8 cellular contexts compared by ENCODE assay signal in genomic region chr3:50154840-50155490, GRCh38. TPM values are rescaled to one million over a fixed set of nuclear protein-coding genes. Genes with fewer than 3 reads are reported as not detected.
A peak's percentile ranks its signal among the peaks of the same experiment; 100 is the strongest.
DNase-seq lines count a peak whose midpoint lies in the region; ATAC-seq, FAIRE-seq and TF ChIP-seq lines count a peak whose summit lies in the region.

SEMA3F (plus strand) TSS chr3:50155324; CDS start chr3:50159623, 4,299 bp downstream.

- peaks cover 13% of the 10 kb centered on the region for H3K4me1 Mint-ChIP-seq in astrocyte (ENCODE audit: low read depth, unreplicated experiment)

- H2AFZ ChIP-seq in astrocyte (ENCODE audit: low read depth, low read length): peak within 1 kb of the TSS; percentile 60

- no peaks in the 10 kb centered on the region for H3K36me3 Mint-ChIP-seq in astrocyte (ENCODE audit: low read depth, unreplicated experiment)

- H3K36me3 ChIP-seq in astrocyte (ENCODE audit: insufficient read depth, low read length): no peaks in the 10 kb centered on the region

- H3K79me2 ChIP-seq in astrocyte (ENCODE audit: insufficient read depth, low read length): no peaks in the 10 kb centered on the region

- peaks cover 9% of the 10 kb centered on the region for H3K27me3 ChIP-seq in astrocyte (ENCODE audit: insufficient read depth, low read length)

- ATAC-seq in GM19043 (IDR thresholded peaks at IDR 0.05; ENCODE audit: low read depth, unreplicated experiment) (peak; percentile 56), HG03571 (IDR thresholded peaks at IDR 0.05; ENCODE audit: unreplicated experiment) (peak; percentile 51)

- no peak within 1 kb of the TSS for H3K27ac Mint-ChIP-seq in astrocyte (ENCODE audit: unreplicated experiment)

- H3K4me3 ChIP-seq in astrocyte (ENCODE audit: insufficient read depth, low read depth, low read length) (peak within 1 kb of the TSS; percentile 52), skeletal muscle cell (ENCODE audit: low read depth, low read length) (peak within 1 kb of the TSS; percentile 49)

- H3K27ac ChIP-seq in astrocyte (ENCODE audit: low read depth, low read length): no peak within 1 kb of the TSS

- H3K4me1 ChIP-seq in astrocyte (ENCODE audit: insufficient read depth, low read length): peaks cover 15% of the 10 kb centered on the region

- H3K4me2 ChIP-seq in astrocyte (ENCODE audit: low read length): peak within 1 kb of the TSS; percentile 86

- DNase-seq in AML-193 (lab: John Stamatoyannopoulos, UW) (peak; percentile 33 to 40), T follicular helper cell (ENCODE audit: low read depth) (peak; percentile 57), astrocyte (ENCODE audit: low read depth) (peak; percentile 51), hepatic stellate cell (ENCODE audit: low spot score) (peak; percentile 90), skeletal muscle cell (ENCODE audit: low read depth) (no peak), hippocampal formation (lab: John Stamatoyannopoulos, UW) (no peak)

- H3K9ac ChIP-seq in astrocyte (ENCODE audit: low read length): peak within 1 kb of the TSS; percentile 62

- peaks cover 2% of the 10 kb centered on the region for H3K9me3 Mint-ChIP-seq in astrocyte (ENCODE audit: unreplicated experiment)

- no peak for TF ChIP-seq CTCF in astrocyte (IDR thresholded peaks at IDR 0.05; ENCODE audit: insufficient read depth, low read depth, low read length)

- H4K20me1 ChIP-seq in astrocyte (ENCODE audit: insufficient read depth, low read length): no peaks in the 10 kb centered on the region

- FAIRE-seq in astrocyte (lab: Jason Lieb, UNC): no peak

- no peaks in the 10 kb centered on the region for H3K9me3 ChIP-seq in astrocyte (ENCODE audit: insufficient read depth, low read depth, low read length)

- peaks cover 48% of the 10 kb centered on the region for H3K27me3 Mint-ChIP-seq in astrocyte (ENCODE audit: low read depth, unreplicated experiment)

- peak within 1 kb of the TSS; percentile 87 for H3K4me3 Mint-ChIP-seq in astrocyte (ENCODE audit: unreplicated experiment)

RNA-seq across cellular contexts. Expression of gene SEMA3F, which starts in this region (rescaled TPM):
- 5.1 and 6.6 TPM in 2 replicates for total RNA-seq in astrocyte

Comparison
In these comparisons a context has a peak if more than half of its experiments do, and no peak if none do; other contexts are left out.
1. DNase-seq: peak in AML-193 (2 of 2), T follicular helper cell (single experiment), astrocyte (single experiment) and hepatic stellate cell (single experiment); none in skeletal muscle cell (single experiment) and hippocampal formation (0 of 2).